ENCODE assay signal across 8 cellular contexts in genomic region chr3:185929192-185930151, GRCh38. TPM values are rescaled to one million over a fixed set of nuclear protein-coding genes. Genes with fewer than 3 reads are reported as not detected.
DNase-seq lines count a peak whose midpoint lies in the region; TF ChIP-seq lines count a peak whose summit lies in the region.
"Had no signal": no experiment of that assay in that cellular context is flagged by ENCODE, and none has a peak within 500 bp of the region (broad histone marks: within the 10 kb centered on the region; RNA-seq: fewer than 3 reads in every experiment).

No MANE protein-coding gene starts in this region.

- H3K27ac ChIP-seq in spleen: peak overlapping the region in 7 of 8 donors; percentile 30 to 96 (median 44)

- peak overlapping the region in 4 of 8 donors; percentile 2 to 84 (median 14) for H3K4me3 ChIP-seq in spleen

- intact Hi-C loops in spleen (cut with DNase I; ENCODE audit: low total_unique reads): loop anchor here (10.0 kb wide), 1 partner anchor 855 kb away; the partner anchor contains the start of gene EIF4A2

- TF ChIP-seq CTCF in HFFc6 (IDR thresholded peaks at IDR 0.05) (no peak), glutamatergic neuron (IDR thresholded peaks at IDR 0.05; ENCODE audit: partially characterized antibody, unreplicated experiment) (no peak), spleen (IDR thresholded peaks at IDR 0.05 in 8 of 11, conservative IDR thresholded peaks at IDR 0.05 in 3 of 11) (no peak)

- H3K4me1 ChIP-seq in spleen: peaks cover 87 to 100% (median 94%) of the 10 kb centered on the region in 6 donors

- no peaks in the 10 kb centered on the region for H3K9me3 Mint-ChIP-seq in HFFc6
- no peaks in the 10 kb centered on the region for H3K9me3 Mint-ChIP-seq in activated CD4-positive, alpha-beta memory T cell treated with anti-CD3 and anti-CD28 coated beads, Interleukin-2, amount 10 ng/mL, durations not matched to agents 7 days and 5 days
- peaks cover 1% of the 10 kb centered on the region for H3K9me3 Mint-ChIP-seq in glutamatergic neuron (ENCODE audit: unreplicated experiment)

- H3K27me3 Mint-ChIP-seq in HFFc6 (ENCODE audit: insufficient read depth) (peaks cover 7% of the 10 kb centered on the region), glutamatergic neuron (ENCODE audit: unreplicated experiment) (no peaks in the 10 kb centered on the region)
- H3K27me3 Mint-ChIP-seq in activated CD4-positive, alpha-beta memory T cell treated with anti-CD3 and anti-CD28 coated beads, Interleukin-2, amount 10 ng/mL, durations not matched to agents 7 days and 5 days: no peaks in the 10 kb centered on the region

- no peak for TF ChIP-seq POLR2A in spleen (IDR thresholded peaks at IDR 0.05)

- H3K9me3 ChIP-seq in spleen: no peaks in the 10 kb centered on the region

- H3K36me3 ChIP-seq in spleen: peaks cover 4 to 63% (median 28%) of the 10 kb centered on the region in 6 donors

- no peaks in the 10 kb centered on the region for H3K27me3 ChIP-seq in spleen (replicated peaks in 1 of 7)

- DNase-seq in HFFc6 (no peak), glutamatergic neuron (no peak), spleen (no peak), amygdala (lab: John Stamatoyannopoulos, UW) (no peak), globus pallidus (ENCODE audit: low spot score) (no peak), SHP77 treated with DMSO at 0.1 percent for 48 hours (lab: John Stamatoyannopoulos, UW) (no peak)
- DNase-seq in activated CD4-positive, alpha-beta memory T cell treated with anti-CD3 and anti-CD28 coated beads, Interleukin-2, amount 10 ng/mL, durations not matched to agents 7 days and 5 days: no peak
- DNase-seq: NCI-H524 had no signal

- H3K4me3 Mint-ChIP-seq in HFFc6 (peak overlapping the region; percentile 100), glutamatergic neuron (ENCODE audit: unreplicated experiment) (peak overlapping the region; percentile 73)
- H3K4me3 Mint-ChIP-seq in activated CD4-positive, alpha-beta memory T cell treated with anti-CD3 and anti-CD28 coated beads, Interleukin-2, amount 10 ng/mL, durations not matched to agents 7 days and 5 days: peak overlapping the region; percentile 51

- CTCF ChIA-PET in activated CD4-positive, alpha-beta memory T cell treated with anti-CD3 and anti-CD28 coated beads, Interleukin-2, amount 10 ng/mL, durations not matched to agents 7 days and 5 days (lab: Charles Lee): interaction anchor here (6.0 kb wide), 1 partner anchor 14 kb away, joined by 50 read pairs; no protein-coding TSS in a partner anchor

- whole genome bisulfite sequencing in spleen, 5 donors: 7 to 23% (median 17%) methylated on average over 3 of the region's 3 CpGs

- H3K36me3 Mint-ChIP-seq in HFFc6 (ENCODE audit: low read depth) (peaks cover 48% of the 10 kb centered on the region), glutamatergic neuron (ENCODE audit: unreplicated experiment) (no peaks in the 10 kb centered on the region)
- H3K36me3 Mint-ChIP-seq in activated CD4-positive, alpha-beta memory T cell treated with anti-CD3 and anti-CD28 coated beads, Interleukin-2, amount 10 ng/mL, durations not matched to agents 7 days and 5 days (ENCODE audit: low read depth): peaks cover 88% of the 10 kb centered on the region

- POLR2A ChIA-PET in activated CD4-positive, alpha-beta memory T cell treated with anti-CD3 and anti-CD28 coated beads, Interleukin-2, amount 10 ng/mL, durations not matched to agents 7 days and 5 days (lab: Charles Lee): interaction anchor here (1.3 to 10.1 kb wide), 6 partner anchors 8 to 855 kb away, joined by 4 to 210 read pairs (median 28); partner anchors contain the start of genes EIF4A2 and TRA2B

- H3K4me1 Mint-ChIP-seq in HFFc6 (ENCODE audit: low read depth) (peaks cover 100% of the 10 kb centered on the region), glutamatergic neuron (ENCODE audit: low read depth, unreplicated experiment) (peaks cover 76% of the 10 kb centered on the region)
- peaks cover 94% of the 10 kb centered on the region for H3K4me1 Mint-ChIP-seq in activated CD4-positive, alpha-beta memory T cell treated with anti-CD3 and anti-CD28 coated beads, Interleukin-2, amount 10 ng/mL, durations not matched to agents 7 days and 5 days

- peak overlapping the region; percentile 55 for H3K27ac Mint-ChIP-seq in HFFc6
- peak overlapping the region; percentile 25 for H3K27ac Mint-ChIP-seq in activated CD4-positive, alpha-beta memory T cell treated with anti-CD3 and anti-CD28 coated beads, Interleukin-2, amount 10 ng/mL, durations not matched to agents 7 days and 5 days
- H3K27ac Mint-ChIP-seq in glutamatergic neuron (ENCODE audit: unreplicated experiment): peak overlapping the region; percentile 77

RNA-seq across cellular contexts. Expression of gene TRA2B, which starts 8.3 kb away (rescaled TPM):
- 100 to 1,000 TPM; 116 to 151 (median 141) TPM for total RNA-seq in HFFc6 (2021; fragmentation: NEBNext Ultra II Directional; extraction: Animal tissue kit (Norgen Biotek cat#: 25700))
- 100 to 1,000 TPM; 194 to 195 TPM for total RNA-seq in activated CD4-positive, alpha-beta memory T cell treated with anti-CD3 and anti-CD28 coated beads, Interleukin-2, amount 10 ng/mL, durations not matched to agents 7 days and 5 days
- 160 TPM for total RNA-seq in glutamatergic neuron (ENCODE audit: unreplicated experiment)
- total RNA-seq in spleen: 100 to 1,000 TPM; 136 to 235 (median 147) TPM
- 100 to 1,000 TPM; 101 to 113 (median 110) TPM for polyA plus RNA-seq in spleen

Comparison
In these comparisons a context has a peak if more than half of its experiments do, and no peak if none do; other contexts are left out.
1. H3K27ac Mint-ChIP-seq: peak in every context shown above with its lines; median percentile 77 in glutamatergic neuron; 55 in HFFc6; 25 in activated CD4-positive, alpha-beta memory T cell treated with anti-CD3 and anti-CD28 coated beads, Interleukin-2, amount 10 ng/mL, durations not matched to agents 7 days and 5 days.